In genomic region chr7:120464104-120464503, GRCh38 we compare ENCODE assay signal across 6 cellular contexts.
"Had no signal": no experiment of that assay in that cellular context is flagged by ENCODE, and none has a peak within 500 bp of the region (broad histone marks: within the 10 kb centered on the region; RNA-seq: fewer than 3 reads in every experiment).

No MANE protein-coding gene starts in this region.

- DNase-seq: IMR-90, KBM-7, KG1 had no signal

- H3K4me2 ChIP-seq: KMS-11 had no signal

- H3K27ac ChIP-seq: HL-60, KMS-11 had no signal

- H3K9ac ChIP-seq: KMS-11 had no signal

- FAIRE-seq: HTR-8/SVneo had no signal
